13 cellular contexts compared by ENCODE assay signal in genomic region chr11:86091086-86091485, GRCh38.
"Had no signal": no experiment of that assay in that cellular context is flagged by ENCODE, and none has a peak within 500 bp of the region (broad histone marks: within the 10 kb centered on the region; RNA-seq: fewer than 3 reads in every experiment).

No MANE protein-coding gene starts in this region.

- DNase-seq: colonic mucosa; effector CD4-positive, alpha-beta T cell; endodermal cell; heart right ventricle; kidney glomerular epithelial cell; natural killer cell; pancreas; small intestine; stimulated activated CD4-positive, alpha-beta T cell treated with anti-CD3 and anti-CD28 coated beads, Interleukin-2, amount 100 ng/mL, for 48 hours; stimulated activated naive CD4-positive, alpha-beta T cell treated with Interleukin-2 at 50 U/mL for 16 hours; upper lobe of left lung; uterus had no signal

- H3K27me3 ChIP-seq: colonic mucosa, heart right ventricle, pancreas, tibial artery, upper lobe of left lung, uterus had no signal

- H3K4me1 ChIP-seq: colonic mucosa, pancreas, upper lobe of left lung, uterus had no signal

- H3K9me3 ChIP-seq: colonic mucosa, heart right ventricle, pancreas, tibial artery, upper lobe of left lung, uterus had no signal

- H3K36me3 ChIP-seq: colonic mucosa, heart right ventricle, pancreas, tibial artery, upper lobe of left lung, uterus had no signal

- ATAC-seq: natural killer cell, pancreas had no signal

- H3K4me3 ChIP-seq: colonic mucosa, heart right ventricle, pancreas, tibial artery, upper lobe of left lung, uterus had no signal

- H3K27ac ChIP-seq: colonic mucosa, heart right ventricle, pancreas, upper lobe of left lung, uterus had no signal
